In genomic region chr14:101760138-101761011, GRCh38 we compare ENCODE assay signal across 8 cellular contexts.
DNase-seq lines count a peak whose midpoint lies in the region; ATAC-seq and TF ChIP-seq lines count a peak whose summit lies in the region.

No MANE protein-coding gene starts in this region.

- peak overlapping the region; percentile 84 for H3K27ac Mint-ChIP-seq in activated naive CD4-positive, alpha-beta T cell treated with anti-CD3 and anti-CD28 coated beads, Interleukin-2, amount 50 U/mL, for 24 hours

- no peaks in the 10 kb centered on the region for H3K9me3 Mint-ChIP-seq in activated naive CD4-positive, alpha-beta T cell treated with anti-CD3 and anti-CD28 coated beads, Interleukin-2, amount 50 U/mL, for 24 hours

- DNase-seq in EL (peak; percentile 97), NCI-H1105 (lab: John Stamatoyannopoulos, UW) (peak; percentile 97), germinal center (ENCODE audit: low spot score) (peak; percentile 97), non-pigmented ciliary epithelial cell (ENCODE audit: low read depth) (peak; percentile 91), stromal cell of bone marrow (ENCODE audit: low read depth) (peak; percentile 90)

- peaks cover 43% of the 10 kb centered on the region for H3K4me1 Mint-ChIP-seq in activated naive CD4-positive, alpha-beta T cell treated with anti-CD3 and anti-CD28 coated beads, Interleukin-2, amount 50 U/mL, for 24 hours

- H3K4me3 Mint-ChIP-seq in activated naive CD4-positive, alpha-beta T cell treated with anti-CD3 and anti-CD28 coated beads, Interleukin-2, amount 50 U/mL, for 24 hours, result peak overlapping the region; percentile 73

- H3K36me3 Mint-ChIP-seq in activated naive CD4-positive, alpha-beta T cell treated with anti-CD3 and anti-CD28 coated beads, Interleukin-2, amount 50 U/mL, for 24 hours, result peaks cover 12% of the 10 kb centered on the region

- no peaks in the 10 kb centered on the region for H3K27me3 Mint-ChIP-seq in activated naive CD4-positive, alpha-beta T cell treated with anti-CD3 and anti-CD28 coated beads, Interleukin-2, amount 50 U/mL, for 24 hours

- ATAC-seq in HG02571 (IDR thresholded peaks at IDR 0.05; ENCODE audit: unreplicated experiment) (peak; percentile 44), SK-N-SH treated with all-trans-retinoic acid at 6 μM for 48 hours (peak; percentile 80)

TF ChIP-seq in SK-N-SH treated with all-trans-retinoic acid at 6 μM for 48 hours, 23 proteins besides CTCF, POLR2A, EP300 and RAD21:
- no peak for TF ChIP-seq BACH2 (CRISPR knock-in tag; IDR thresholded peaks at IDR 0.05; ENCODE audit: borderline replicate concordance)
- no peak for TF ChIP-seq ZNF8 (CRISPR knock-in tag; IDR thresholded peaks at IDR 0.05)
- TF ChIP-seq ARNTL (CRISPR knock-in tag; IDR thresholded peaks at IDR 0.05; ENCODE audit: borderline replicate concordance, low read depth), result no peak
- TF ChIP-seq ZFP30 (CRISPR knock-in tag; IDR thresholded peaks at IDR 0.05), result no peak
- TF ChIP-seq, protein P1, sequence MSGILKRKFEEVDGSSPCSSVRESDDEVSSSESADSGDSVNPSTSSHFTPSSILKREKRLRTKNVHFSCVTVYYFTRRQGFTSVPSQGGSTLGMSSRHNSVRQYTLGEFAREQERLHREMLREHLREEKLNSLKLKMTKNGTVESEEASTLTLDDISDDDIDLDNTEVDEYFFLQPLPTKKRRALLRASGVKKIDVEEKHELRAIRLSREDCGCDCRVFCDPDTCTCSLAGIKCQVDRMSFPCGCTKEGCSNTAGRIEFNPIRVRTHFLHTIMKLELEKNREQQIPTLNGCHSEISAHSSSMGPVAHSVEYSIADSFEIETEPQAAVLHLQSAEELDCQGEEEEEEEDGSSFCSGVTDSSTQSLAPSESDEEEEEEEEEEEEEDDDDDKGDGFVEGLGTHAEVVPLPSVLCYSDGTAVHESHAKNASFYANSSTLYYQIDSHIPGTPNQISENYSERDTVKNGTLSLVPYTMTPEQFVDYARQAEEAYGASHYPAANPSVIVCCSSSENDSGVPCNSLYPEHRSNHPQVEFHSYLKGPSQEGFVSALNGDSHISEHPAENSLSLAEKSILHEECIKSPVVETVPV (CRISPR knock-in tag; IDR thresholded peaks at IDR 0.05), result no peak
- TF ChIP-seq TCF4 (CRISPR knock-in tag; IDR thresholded peaks at IDR 0.05; ENCODE audit: borderline replicate concordance), result no peak
- no peak for TF ChIP-seq GLIS3 (CRISPR knock-in tag; IDR thresholded peaks at IDR 0.05)
- TF ChIP-seq, protein P2, sequence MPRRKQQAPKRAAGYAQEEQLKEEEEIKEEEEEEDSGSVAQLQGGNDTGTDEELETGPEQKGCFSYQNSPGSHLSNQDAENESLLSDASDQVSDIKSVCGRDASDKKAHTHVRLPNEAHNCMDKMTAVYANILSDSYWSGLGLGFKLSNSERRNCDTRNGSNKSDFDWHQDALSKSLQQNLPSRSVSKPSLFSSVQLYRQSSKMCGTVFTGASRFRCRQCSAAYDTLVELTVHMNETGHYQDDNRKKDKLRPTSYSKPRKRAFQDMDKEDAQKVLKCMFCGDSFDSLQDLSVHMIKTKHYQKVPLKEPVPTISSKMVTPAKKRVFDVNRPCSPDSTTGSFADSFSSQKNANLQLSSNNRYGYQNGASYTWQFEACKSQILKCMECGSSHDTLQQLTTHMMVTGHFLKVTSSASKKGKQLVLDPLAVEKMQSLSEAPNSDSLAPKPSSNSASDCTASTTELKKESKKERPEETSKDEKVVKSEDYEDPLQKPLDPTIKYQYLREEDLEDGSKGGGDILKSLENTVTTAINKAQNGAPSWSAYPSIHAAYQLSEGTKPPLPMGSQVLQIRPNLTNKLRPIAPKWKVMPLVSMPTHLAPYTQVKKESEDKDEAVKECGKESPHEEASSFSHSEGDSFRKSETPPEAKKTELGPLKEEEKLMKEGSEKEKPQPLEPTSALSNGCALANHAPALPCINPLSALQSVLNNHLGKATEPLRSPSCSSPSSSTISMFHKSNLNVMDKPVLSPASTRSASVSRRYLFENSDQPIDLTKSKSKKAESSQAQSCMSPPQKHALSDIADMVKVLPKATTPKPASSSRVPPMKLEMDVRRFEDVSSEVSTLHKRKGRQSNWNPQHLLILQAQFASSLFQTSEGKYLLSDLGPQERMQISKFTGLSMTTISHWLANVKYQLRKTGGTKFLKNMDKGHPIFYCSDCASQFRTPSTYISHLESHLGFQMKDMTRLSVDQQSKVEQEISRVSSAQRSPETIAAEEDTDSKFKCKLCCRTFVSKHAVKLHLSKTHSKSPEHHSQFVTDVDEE (CRISPR knock-in tag; IDR thresholded peaks at IDR 0.05), result no peak
- TF ChIP-seq, protein P3, sequence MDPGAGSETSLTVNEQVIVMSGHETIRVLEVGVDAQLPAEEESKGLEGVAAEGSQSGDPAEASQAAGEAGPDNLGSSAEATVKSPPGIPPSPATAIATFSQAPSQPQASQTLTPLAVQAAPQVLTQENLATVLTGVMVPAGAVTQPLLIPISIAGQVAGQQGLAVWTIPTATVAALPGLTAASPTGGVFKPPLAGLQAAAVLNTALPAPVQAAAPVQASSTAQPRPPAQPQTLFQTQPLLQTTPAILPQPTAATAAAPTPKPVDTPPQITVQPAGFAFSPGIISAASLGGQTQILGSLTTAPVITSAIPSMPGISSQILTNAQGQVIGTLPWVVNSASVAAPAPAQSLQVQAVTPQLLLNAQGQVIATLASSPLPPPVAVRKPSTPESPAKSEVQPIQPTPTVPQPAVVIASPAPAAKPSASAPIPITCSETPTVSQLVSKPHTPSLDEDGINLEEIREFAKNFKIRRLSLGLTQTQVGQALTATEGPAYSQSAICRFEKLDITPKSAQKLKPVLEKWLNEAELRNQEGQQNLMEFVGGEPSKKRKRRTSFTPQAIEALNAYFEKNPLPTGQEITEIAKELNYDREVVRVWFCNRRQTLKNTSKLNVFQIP (CRISPR knock-in tag; IDR thresholded peaks at IDR 0.05; ENCODE audit: borderline replicate concordance, low read depth), result no peak
- TF ChIP-seq ISL1 (CRISPR knock-in tag; IDR thresholded peaks at IDR 0.05), result no peak
- no peak for TF ChIP-seq CSDC2 (CRISPR knock-in tag; IDR thresholded peaks at IDR 0.05)
- TF ChIP-seq OSR1 (CRISPR knock-in tag; IDR thresholded peaks at IDR 0.05), result no peak
- no peak for TF ChIP-seq ESRRG (CRISPR knock-in tag; IDR thresholded peaks at IDR 0.05)
- TF ChIP-seq ZFP3 (CRISPR knock-in tag; IDR thresholded peaks at IDR 0.05), result no peak
- TF ChIP-seq CREB5 (CRISPR knock-in tag; IDR thresholded peaks at IDR 0.05; ENCODE audit: low read depth), result no peak
- no peak for TF ChIP-seq ZNF565 (CRISPR knock-in tag; conservative IDR thresholded peaks at IDR 0.05; ENCODE audit: low read depth)
- TF ChIP-seq RARB (CRISPR knock-in tag; IDR thresholded peaks at IDR 0.05), result no peak

Comparison
In these comparisons a context has a peak if more than half of its experiments do, and no peak if none do; other contexts are left out.
1. Peak in every context shown above with its lines: DNase-seq and ATAC-seq.